Comparison of ENCODE assay signal across 10 cellular contexts in genomic region chr22:17570851-17571631, GRCh38. TPM values are rescaled to one million over a fixed set of nuclear protein-coding genes. Genes with fewer than 3 reads are reported as not detected.
DNase-seq lines count a peak whose midpoint lies in the region; ATAC-seq and TF ChIP-seq lines count a peak whose summit lies in the region.
"Had no signal": no experiment of that assay in that cellular context is flagged by ENCODE, and none has a peak within 500 bp of the region (broad histone marks: within the 10 kb centered on the region; RNA-seq: fewer than 3 reads in every experiment).

No MANE protein-coding gene starts in this region.

- H3K4me1 ChIP-seq in osteoblast (ENCODE audit: insufficient read depth, low read length) = peaks cover 27% of the 10 kb centered on the region

- no peaks in the 10 kb centered on the region for H3K9me3 ChIP-seq in osteoblast (ENCODE audit: low read depth, low read length)

- H3K27ac ChIP-seq in osteoblast (ENCODE audit: low read depth, low read length) = peak overlapping the region; percentile 84
- H3K27ac ChIP-seq: C4-2B had no signal

- ATAC-seq in GM18498 (IDR thresholded peaks at IDR 0.05; ENCODE audit: unreplicated experiment) (no peak), GM19467 (IDR thresholded peaks at IDR 0.05; ENCODE audit: unreplicated experiment) (no peak)

- peak overlapping the region; percentile 76 for H3K4me3 ChIP-seq in osteoblast (ENCODE audit: insufficient read depth, low read length)

- no peaks in the 10 kb centered on the region for H3K36me3 ChIP-seq in osteoblast (ENCODE audit: insufficient read depth, low read length)

- peak overlapping the region; percentile 98 for H3K4me2 ChIP-seq in osteoblast (ENCODE audit: insufficient read depth, low read length)

- DNase-seq in AG08396 (ENCODE audit: low spot score) (peak; percentile 83), amygdala (lab: John Stamatoyannopoulos, UW) (peak in 53 of 56 donors; percentile 19 to 90 (median 75)), head of caudate nucleus (peak; percentile 21 to 89 (median 71)), osteoblast (ENCODE audit: insufficient read length, low spot score, missing footprints) (peak; percentile 92), NCI-H2081 treated with DMSO at 0.1 percent for 48 hours (lab: John Stamatoyannopoulos, UW) (no peak), DMS79 treated with DMSO at 0.1 percent for 48 hours (lab: John Stamatoyannopoulos, UW) (no peak)
- DNase-seq: activated T-cell treated with anti-CD3 and anti-CD28 coated beads for 4 hours had no signal

- H3K27me3 ChIP-seq in osteoblast (ENCODE audit: insufficient read depth, low read length) = no peaks in the 10 kb centered on the region

- H4K20me1 ChIP-seq in osteoblast (ENCODE audit: insufficient read depth, low read length) = no peaks in the 10 kb centered on the region

- peak overlapping the region; percentile 99 for H2AFZ ChIP-seq in osteoblast (ENCODE audit: low read length)

- TF ChIP-seq CTCF in osteoblast (IDR thresholded peaks at IDR 0.05; ENCODE audit: extremely low read depth, low read depth, low read length) = no peak

- intact Hi-C loops in head of caudate nucleus (cut with DNase I) = no loop called here

- H3K79me2 ChIP-seq in osteoblast (ENCODE audit: insufficient read depth, low read length) = no peaks in the 10 kb centered on the region

RNA-seq across cellular contexts. Expression of gene SLC25A18, which starts 7.7 kb away (rescaled TPM):
- total RNA-seq in osteoblast = not detected in 2 replicates

RNA-seq across cellular contexts. Expression of gene ATP6V1E1, which starts 57.5 kb away (rescaled TPM):
- total RNA-seq in osteoblast = 120 and 147 TPM in 2 replicates

Comparison
In these comparisons a context has a peak if more than half of its experiments do, and no peak if none do; other contexts are left out.
1. DNase-seq: peak in AG08396 (single experiment), amygdala (53 of 56), head of caudate nucleus (42 of 42) and osteoblast (single experiment); none in NCI-H2081 treated with DMSO at 0.1 percent for 48 hours (single experiment) and DMS79 treated with DMSO at 0.1 percent for 48 hours (single experiment).